Comparison of ENCODE assay signal across 8 cellular contexts in genomic region chr4:56435001-56435747, GRCh38. TPM values are rescaled to one million over a fixed set of nuclear protein-coding genes. Genes with fewer than 3 reads are reported as not detected.
DNase-seq lines count a peak whose midpoint lies in the region; TF ChIP-seq lines count a peak whose summit lies in the region.

Gene PPAT, minus strand, starts transcription at chr4:56435615. Its CDS starts 138 bp downstream, at chr4:56435477.

- intact Hi-C loops in stomach (cut with DNase I; ENCODE audit: low total_unique reads): no loop called here

- H3K27me3 Mint-ChIP-seq in nephron (ENCODE audit: low read depth): no peaks in the 10 kb centered on the region

- H3K9me3 Mint-ChIP-seq in nephron: no peaks in the 10 kb centered on the region

- H3K4me1 ChIP-seq in GM23248 (ENCODE audit: insufficient read depth): peaks cover 13% of the 10 kb centered on the region
- H3K4me1 ChIP-seq in stomach: peaks cover 8 to 35% (median 33%) of the 10 kb centered on the region in 4 donors

- in situ Hi-C loops in GM23248 (cut with MboI): no loop called here

- peak within 1 kb of the TSS; percentile 90 for H3K4me2 ChIP-seq in GM23248 (ENCODE audit: unreplicated experiment)

- H3K4me1 Mint-ChIP-seq in nephron: peaks cover 31% of the 10 kb centered on the region

- 1 to 2% methylated on average over 54 to 60 of the region's 62 CpGs for WGBS in GM23248 (ENCODE audit: low coverage in 1 of 2, low lambda C conversion rate in 2 of 2, missing lambda C conversion rate in 2 of 2), 2 experiments
- 0 to 1% (median 0%) methylated on average over 11 to 62 of the region's 62 CpGs for WGBS in stomach, 5 donors

- TF ChIP-seq CTCF in LNCaP clone FGC (IDR thresholded peaks at IDR 0.05; ENCODE audit: control insufficient read depth, extremely low read depth, insufficient read depth): no peak
- no peak for TF ChIP-seq CTCF in fibroblast of mammary gland (conservative IDR thresholded peaks at IDR 0.05; ENCODE audit: control insufficient read depth, insufficient read depth, low read depth, low read length)
- no peak for TF ChIP-seq CTCF in nephron (IDR thresholded peaks at IDR 0.05; ENCODE audit: unreplicated experiment in 3 of 3)
- TF ChIP-seq CTCF in stomach (IDR thresholded peaks at IDR 0.05): peak in 4 of 7 experiments; percentile 14 to 60 (median 35)

- H2AFZ ChIP-seq in GM23248: peak within 1 kb of the TSS; percentile 95

- no peak for TF ChIP-seq EP300 in stomach (IDR thresholded peaks at IDR 0.05)

- peak within 1 kb of the TSS; percentile 95 for H3K9ac ChIP-seq in GM23248

- H3K27me3 ChIP-seq in GM23248 (replicated peaks; ENCODE audit: insufficient read depth): no peaks in the 10 kb centered on the region
- no peaks in the 10 kb centered on the region for H3K27me3 ChIP-seq in stomach

- no peaks in the 10 kb centered on the region for H4K20me1 ChIP-seq in GM23248 (ENCODE audit: insufficient read depth)

- H3K27ac ChIP-seq in GM23248 (peak within 1 kb of the TSS; percentile 94), stomach (peak within 1 kb of the TSS; percentile 85 to 96 (median 95))

- peak; percentile 98 for DNase-seq in EH (ENCODE audit: low read depth)
- peak; percentile 99 for DNase-seq in GM23248
- peak; percentile 94 for DNase-seq in LNCaP clone FGC (ENCODE audit: low read depth)
- DNase-seq in activated T-helper 9 cell treated with anti-CD3 and anti-CD28 coated beads, Interleukin-2, amount 50 U/mL, for 16 hours (ENCODE audit: low read depth): peak; percentile 97
- DNase-seq in fibroblast of mammary gland (ENCODE audit: low read depth): peak; percentile 95
- DNase-seq in stomach: peak; percentile 99

- peaks cover 14% of the 10 kb centered on the region for H3F3A ChIP-seq in GM23248 (ENCODE audit: insufficient read depth)

- H3K9me3 ChIP-seq in GM23248 (ENCODE audit: low read depth) (no peaks in the 10 kb centered on the region), stomach (no peaks in the 10 kb centered on the region)

- H3K4me3 Mint-ChIP-seq in nephron: peak within 1 kb of the TSS; percentile 92 to 97 (median 97)

- H3K9me2 ChIP-seq in GM23248 (ENCODE audit: insufficient read depth): no peaks in the 10 kb centered on the region; the same call in 1 of the 2 replicates

- H3K36me3 ChIP-seq in GM23248 (ENCODE audit: low read depth): no peaks in the 10 kb centered on the region
- H3K36me3 ChIP-seq in stomach: no peaks in the 10 kb centered on the region

- peak within 1 kb of the TSS; percentile 65 to 93 (median 93) for H3K27ac Mint-ChIP-seq in nephron

- peak within 1 kb of the TSS; percentile 86 for H3K4me3 ChIP-seq in GM23248
- peak within 1 kb of the TSS; percentile 92 for H3K4me3 ChIP-seq in LNCaP clone FGC (ENCODE audit: low read depth, low read length)
- H3K4me3 ChIP-seq in fibroblast of mammary gland (ENCODE audit: control insufficient read depth, low read depth, low read length): peak within 1 kb of the TSS; percentile 87
- peak within 1 kb of the TSS; percentile 73 to 93 (median 83) for H3K4me3 ChIP-seq in stomach

- peaks cover 87% of the 10 kb centered on the region for H3K79me2 ChIP-seq in GM23248 (ENCODE audit: insufficient read depth)

- TF ChIP-seq POLR2A in Raji (IDR thresholded peaks at IDR 0.05; ENCODE audit: insufficient read depth, low read depth, low read length) (peak; percentile 97), stomach (IDR thresholded peaks at IDR 0.05) (no peak)

- H3K36me3 Mint-ChIP-seq in nephron (ENCODE audit: low read depth): peaks cover 6% of the 10 kb centered on the region

RNA-seq across cellular contexts. Expression of gene PPAT, which starts in this region (rescaled TPM):
- total RNA-seq in GM23248 (2014; rRNA removed; shearing (Covaris generic)): 8.5 and 19.1 TPM in 2 replicates
- polyA plus RNA-seq in GM23248 (2016; fragmentation: Nextera tagmentation; extraction: Ambion mirVana) (8.0 and 8.6 TPM in 2 replicates), stomach (1 to 10 TPM; 2.4 to 3.2 (median 2.9) TPM)
- 10 to 100 TPM in 1 of 5 donors, 1 to 10 TPM in 3, not detected in 1; 1.3 to 13.6 (median 7.3) TPM for total RNA-seq in stomach

Comparison
In these comparisons a context has a peak if more than half of its experiments do, and no peak if none do; other contexts are left out.
1. Peak in every context shown above with its lines: DNase-seq, H3K4me3 ChIP-seq and H3K27ac ChIP-seq.
2. CTCF ChIP-seq: peak in stomach (4 of 7); none in LNCaP clone FGC (single experiment), fibroblast of mammary gland (single experiment) and nephron (0 of 3).